Comparison of ENCODE assay signal across 8 cellular contexts in the genomic region with DNA sequence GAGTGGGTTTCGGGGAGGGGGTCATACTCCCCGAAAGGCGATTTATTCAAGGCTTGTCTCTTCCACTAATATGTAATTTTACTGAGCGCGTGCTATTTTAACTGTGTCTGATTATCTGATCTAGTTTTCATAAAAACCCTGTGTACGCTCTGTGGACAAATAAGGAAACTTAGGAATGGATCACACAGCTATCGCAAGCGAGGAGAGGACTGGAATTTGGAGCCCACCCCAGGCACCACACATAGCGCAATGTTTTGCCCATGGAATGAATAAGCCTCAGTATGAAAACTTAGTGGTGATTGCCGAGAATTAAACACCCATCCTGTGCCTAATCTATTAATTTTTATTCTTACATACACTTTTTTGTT. TPM values are rescaled to one million over a fixed set of nuclear protein-coding genes. Genes with fewer than 3 reads are reported as not detected.
DNase-seq lines count a peak whose midpoint lies in the region; ATAC-seq and FAIRE-seq lines count a peak whose summit lies in the region.

No MANE protein-coding gene starts in this region.

- no peak for FAIRE-seq in small intestine (lab: Jason Lieb, UNC)

- no peaks in the 10 kb centered on the region for H3K9me3 ChIP-seq in CD4-positive, CD25-positive, alpha-beta regulatory T cell (ENCODE audit: control insufficient read depth in 2 of 2, low read length in 2 of 2)
- H3K9me3 ChIP-seq in right cardiac atrium (ENCODE audit: control insufficient read depth, low read length) (no peaks in the 10 kb centered on the region), small intestine (ENCODE audit: control insufficient read depth, low read depth) (no peaks in the 10 kb centered on the region)

- peaks cover 9 to 42% (median 32%) of the 10 kb centered on the region in 4 donors for H3K4me1 Mint-ChIP-seq in CD4-positive, CD25-positive, alpha-beta regulatory T cell
- peaks cover 21% of the 10 kb centered on the region for H3K4me1 Mint-ChIP-seq in activated T-helper 2 cell treated with anti-CD3 and anti-CD28 coated beads, Interferon-gamma antibody, Interleukin-2, Interleukin-4, amounts not matched to agents 10 μg/mL and 5 μg/mL and 100 μg/mL, durations not matched to agents 14 hours and 24 hours and 36 hours (ENCODE audit: low read depth)

- no peak for DNase-seq in CD4-positive, CD25-positive, alpha-beta regulatory T cell
- no peak for DNase-seq in activated T-helper 2 cell treated with anti-CD3 and anti-CD28 coated beads, Interferon-gamma antibody, Interleukin-2, Interleukin-4, amounts not matched to agents 10 μg/mL and 5 μg/mL and 100 μg/mL, durations not matched to agents 14 hours and 24 hours and 36 hours (ENCODE audit: low spot score)
- DNase-seq in right cardiac atrium (no peak), small intestine (peak; percentile 44), NCI-H446 treated with DMSO at 0.1 percent for 48 hours (lab: John Stamatoyannopoulos, UW) (no peak)
- DNase-seq in stimulated activated CD4-positive, alpha-beta T cell treated with anti-CD3 and anti-CD28 coated beads, Interleukin-15, amount 100 ng/mL, for 24 hours, result no peak

- no peak for ATAC-seq in CD4-positive, CD25-positive, alpha-beta regulatory T cell (ENCODE audit: low read depth in 2 of 2)
- peak; percentile 9 for ATAC-seq in HG03025 (IDR thresholded peaks at IDR 0.05; ENCODE audit: low FRiP score, unreplicated experiment)
- peak; percentile 30 to 31 for ATAC-seq in right cardiac atrium
- no peak for ATAC-seq in GM21576 (IDR thresholded peaks at IDR 0.05; ENCODE audit: unreplicated experiment)

- H3K9me3 Mint-ChIP-seq in CD4-positive, CD25-positive, alpha-beta regulatory T cell, result no peaks in the 10 kb centered on the region
- no peaks in the 10 kb centered on the region for H3K9me3 Mint-ChIP-seq in activated T-helper 2 cell treated with anti-CD3 and anti-CD28 coated beads, Interferon-gamma antibody, Interleukin-2, Interleukin-4, amounts not matched to agents 10 μg/mL and 5 μg/mL and 100 μg/mL, durations not matched to agents 14 hours and 24 hours and 36 hours

- peak overlapping the region in 2 of 3 donors; percentile 94 to 96 for H3K27ac Mint-ChIP-seq in CD4-positive, CD25-positive, alpha-beta regulatory T cell
- H3K27ac Mint-ChIP-seq in activated T-helper 2 cell treated with anti-CD3 and anti-CD28 coated beads, Interferon-gamma antibody, Interleukin-2, Interleukin-4, amounts not matched to agents 10 μg/mL and 5 μg/mL and 100 μg/mL, durations not matched to agents 14 hours and 24 hours and 36 hours, result peak overlapping the region; percentile 94

- peaks cover 30% of the 10 kb centered on the region for H3K36me3 ChIP-seq in CD4-positive, CD25-positive, alpha-beta regulatory T cell (ENCODE audit: control insufficient read depth, insufficient read depth, low read length)
- H3K36me3 ChIP-seq in small intestine (ENCODE audit: control insufficient read depth in 2 of 2, insufficient read depth in 2 of 2, low read length in 2 of 2), result peaks cover 9 to 17% of the 10 kb centered on the region in 2 donors

- H3K4me1 ChIP-seq in CD4-positive, CD25-positive, alpha-beta regulatory T cell (ENCODE audit: control insufficient read depth, insufficient read depth, low read length, poor library complexity, severe bottlenecking), result peaks cover 31% of the 10 kb centered on the region
- H3K4me1 ChIP-seq in right cardiac atrium (ENCODE audit: control insufficient read depth, insufficient read depth, low read length) (peaks cover 7% of the 10 kb centered on the region), small intestine (ENCODE audit: control insufficient read depth in 2 of 2, insufficient read depth in 1 of 2, low read depth in 1 of 2, low read length in 1 of 2) (peaks cover 0 to 2% of the 10 kb centered on the region in 2 donors)

- WGBS in right cardiac atrium, result 1% methylated on average over 10 of the region's 10 CpGs
- WGBS in small intestine, 3 donors, result 1 to 3% (median 1%) methylated on average over 10 of the region's 10 CpGs

- H3K36me3 Mint-ChIP-seq in CD4-positive, CD25-positive, alpha-beta regulatory T cell, result peaks cover 22% of the 10 kb centered on the region
- H3K36me3 Mint-ChIP-seq in activated T-helper 2 cell treated with anti-CD3 and anti-CD28 coated beads, Interferon-gamma antibody, Interleukin-2, Interleukin-4, amounts not matched to agents 10 μg/mL and 5 μg/mL and 100 μg/mL, durations not matched to agents 14 hours and 24 hours and 36 hours (ENCODE audit: low read depth), result peaks cover 42% of the 10 kb centered on the region

- H3K27me3 Mint-ChIP-seq in CD4-positive, CD25-positive, alpha-beta regulatory T cell, result no peaks in the 10 kb centered on the region
- H3K27me3 Mint-ChIP-seq in activated T-helper 2 cell treated with anti-CD3 and anti-CD28 coated beads, Interferon-gamma antibody, Interleukin-2, Interleukin-4, amounts not matched to agents 10 μg/mL and 5 μg/mL and 100 μg/mL, durations not matched to agents 14 hours and 24 hours and 36 hours (ENCODE audit: low read depth), result no peaks in the 10 kb centered on the region

- intact Hi-C loops in activated T-helper 2 cell treated with anti-CD3 and anti-CD28 coated beads, Interferon-gamma antibody, Interleukin-2, Interleukin-4, amounts not matched to agents 10 μg/mL and 5 μg/mL and 100 μg/mL, durations not matched to agents 14 hours and 24 hours and 36 hours (cut with micrococcal nuclease), result loop anchor here (1.0 to 5.0 kb wide), 4 partner anchors 29 to 335 kb away; partner anchors contain the start of genes PHACTR4, TRNAU1AP and YTHDF2
- intact Hi-C loops in right cardiac atrium (cut with DNase I), result no loop called here

- H3K4me3 Mint-ChIP-seq in CD4-positive, CD25-positive, alpha-beta regulatory T cell, result peak overlapping the region; percentile 96 to 98 (median 97)
- peak overlapping the region; percentile 96 for H3K4me3 Mint-ChIP-seq in activated T-helper 2 cell treated with anti-CD3 and anti-CD28 coated beads, Interferon-gamma antibody, Interleukin-2, Interleukin-4, amounts not matched to agents 10 μg/mL and 5 μg/mL and 100 μg/mL, durations not matched to agents 14 hours and 24 hours and 36 hours (ENCODE audit: low read depth)

- H3K27ac ChIP-seq in CD4-positive, CD25-positive, alpha-beta regulatory T cell (ENCODE audit: insufficient read depth, low read length, poor library complexity, severe bottlenecking), result peak overlapping the region; percentile 80
- H3K27ac ChIP-seq in right cardiac atrium (ENCODE audit: low read length) (peak overlapping the region; percentile 85), small intestine (ENCODE audit: low read depth in 1 of 2, low read length in 1 of 2) (peak overlapping the region; percentile 86 to 95)

- peak overlapping the region; percentile 72 for H3K4me3 ChIP-seq in CD4-positive, CD25-positive, alpha-beta regulatory T cell (ENCODE audit: low read depth, low read length)
- H3K4me3 ChIP-seq in right cardiac atrium (ENCODE audit: low read length), result peak overlapping the region; percentile 70
- peak overlapping the region; percentile 45 to 79 for H3K4me3 ChIP-seq in small intestine (ENCODE audit: low read depth in 1 of 2, low read length in 2 of 2)

- no peaks in the 10 kb centered on the region for H3K27me3 ChIP-seq in CD4-positive, CD25-positive, alpha-beta regulatory T cell (ENCODE audit: control insufficient read depth, insufficient read depth, low read length)
- H3K27me3 ChIP-seq in right cardiac atrium (ENCODE audit: control insufficient read depth, insufficient read depth) (no peaks in the 10 kb centered on the region), small intestine (ENCODE audit: control insufficient read depth in 2 of 2, insufficient read depth in 2 of 2, low read length in 2 of 2) (no peaks in the 10 kb centered on the region)

RNA-seq across cellular contexts. Expression of gene RAB42, which starts 9.8 kb away (rescaled TPM):
- not detected for total RNA-seq in CD4-positive, CD25-positive, alpha-beta regulatory T cell
- polyA plus RNA-seq in CD4-positive, CD25-positive, alpha-beta regulatory T cell, result not detected
- total RNA-seq in activated T-helper 2 cell treated with anti-CD3 and anti-CD28 coated beads, Interferon-gamma antibody, Interleukin-2, Interleukin-4, amounts not matched to agents 10 μg/mL and 5 μg/mL and 100 μg/mL, durations not matched to agents 14 hours and 24 hours and 36 hours, result 0.34 TPM in 2 replicates
- 1 to 10 TPM; 1.3 to 1.8 (median 1.4) TPM for total RNA-seq in right cardiac atrium
- 0.59 TPM for polyA plus RNA-seq in right cardiac atrium
- 1 to 10 TPM; 1.7 to 4.9 (median 4.6) TPM for polyA plus RNA-seq in small intestine

RNA-seq across cellular contexts. Expression of gene TRNAU1AP, which starts 29.3 kb away (rescaled TPM):
- total RNA-seq in CD4-positive, CD25-positive, alpha-beta regulatory T cell, result 29.8 TPM
- 10 to 100 TPM; 28.9 to 48.2 (median 39.4) TPM for polyA plus RNA-seq in CD4-positive, CD25-positive, alpha-beta regulatory T cell
- 49.4 and 55.4 TPM in 2 replicates for total RNA-seq in activated T-helper 2 cell treated with anti-CD3 and anti-CD28 coated beads, Interferon-gamma antibody, Interleukin-2, Interleukin-4, amounts not matched to agents 10 μg/mL and 5 μg/mL and 100 μg/mL, durations not matched to agents 14 hours and 24 hours and 36 hours
- 10 to 100 TPM; 13.4 to 19.0 (median 16.1) TPM for total RNA-seq in right cardiac atrium
- polyA plus RNA-seq in right cardiac atrium, result 17.0 TPM
- 10 to 100 TPM; 16.3 to 25.9 (median 25.5) TPM for polyA plus RNA-seq in small intestine

Comparison
In these comparisons a context has a peak if more than half of its experiments do, and no peak if none do; other contexts are left out.
1. ATAC-seq: peak in HG03025 (single experiment) and right cardiac atrium (2 of 2); none in CD4-positive, CD25-positive, alpha-beta regulatory T cell (0 of 2) and GM21576 (single experiment).
2. Peak in every context shown above with its lines, with median percentiles within 50 percentile points of each other: H3K27ac ChIP-seq and H3K4me3 ChIP-seq.